1 cellular context compared by ENCODE assay signal in the genomic region with DNA sequence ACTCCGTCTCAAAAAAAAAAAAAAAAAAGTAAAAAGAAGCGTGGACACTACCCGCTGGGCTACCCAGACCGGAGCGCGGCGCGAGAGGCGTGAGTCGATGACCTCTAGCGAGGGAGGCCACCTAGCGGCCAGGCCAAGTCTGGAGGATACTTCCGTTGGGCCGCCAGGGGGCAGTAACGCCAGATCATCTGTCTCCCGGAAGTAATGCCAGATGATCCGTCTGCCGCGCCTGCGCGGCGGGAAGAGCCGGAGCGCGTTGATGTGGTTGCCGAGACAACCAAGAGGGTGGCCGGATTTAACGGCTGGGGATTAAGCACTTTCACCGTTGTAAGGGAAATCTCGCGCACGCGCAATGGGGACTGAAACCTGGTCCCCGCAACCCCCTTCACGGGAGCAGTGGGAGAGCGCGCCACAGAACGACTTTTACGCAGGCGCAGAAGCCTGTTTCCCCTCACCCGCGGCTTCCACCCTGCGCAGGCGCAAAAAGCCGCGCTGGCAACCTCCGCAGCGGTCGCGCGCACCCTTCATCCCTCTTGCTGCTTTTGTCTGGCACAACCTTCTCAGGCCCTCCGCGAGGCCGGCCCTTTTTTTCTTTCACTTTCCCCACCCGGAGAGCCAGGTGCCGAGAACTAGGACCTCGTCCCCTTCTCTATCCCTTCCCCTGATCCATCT.
A peak's percentile ranks its signal among the peaks of the same experiment; 100 is the strongest.
TF ChIP-seq lines count a peak whose summit lies in the region.

No MANE protein-coding gene starts in this region.

TF ChIP-seq in HepG2, 621 proteins besides CTCF, POLR2A, EP300 and RAD21 (continued from another document):
- TF ChIP-seq, protein P1, sequence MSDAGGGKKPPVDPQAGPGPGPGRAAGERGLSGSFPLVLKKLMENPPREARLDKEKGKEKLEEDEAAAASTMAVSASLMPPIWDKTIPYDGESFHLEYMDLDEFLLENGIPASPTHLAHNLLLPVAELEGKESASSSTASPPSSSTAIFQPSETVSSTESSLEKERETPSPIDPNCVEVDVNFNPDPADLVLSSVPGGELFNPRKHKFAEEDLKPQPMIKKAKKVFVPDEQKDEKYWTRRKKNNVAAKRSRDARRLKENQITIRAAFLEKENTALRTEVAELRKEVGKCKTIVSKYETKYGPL (CRISPR knock-in tag; IDR thresholded peaks at IDR 0.05) = 0 out of 2 replicates have a peak, but pooled peaks have one; percentile 25
- TF ChIP-seq ZSCAN9 (CRISPR knock-in tag; IDR thresholded peaks at IDR 0.05; ENCODE audit: borderline replicate concordance) (no peak; the same call in 1 of the 2 replicates), ZNF232 (CRISPR knock-in tag; IDR thresholded peaks at IDR 0.05; ENCODE audit: borderline replicate concordance) (peak; percentile 14; the same call in 1 of the 2 replicates)
